Comparison of ENCODE assay signal across 15 cellular contexts in the genomic region with DNA sequence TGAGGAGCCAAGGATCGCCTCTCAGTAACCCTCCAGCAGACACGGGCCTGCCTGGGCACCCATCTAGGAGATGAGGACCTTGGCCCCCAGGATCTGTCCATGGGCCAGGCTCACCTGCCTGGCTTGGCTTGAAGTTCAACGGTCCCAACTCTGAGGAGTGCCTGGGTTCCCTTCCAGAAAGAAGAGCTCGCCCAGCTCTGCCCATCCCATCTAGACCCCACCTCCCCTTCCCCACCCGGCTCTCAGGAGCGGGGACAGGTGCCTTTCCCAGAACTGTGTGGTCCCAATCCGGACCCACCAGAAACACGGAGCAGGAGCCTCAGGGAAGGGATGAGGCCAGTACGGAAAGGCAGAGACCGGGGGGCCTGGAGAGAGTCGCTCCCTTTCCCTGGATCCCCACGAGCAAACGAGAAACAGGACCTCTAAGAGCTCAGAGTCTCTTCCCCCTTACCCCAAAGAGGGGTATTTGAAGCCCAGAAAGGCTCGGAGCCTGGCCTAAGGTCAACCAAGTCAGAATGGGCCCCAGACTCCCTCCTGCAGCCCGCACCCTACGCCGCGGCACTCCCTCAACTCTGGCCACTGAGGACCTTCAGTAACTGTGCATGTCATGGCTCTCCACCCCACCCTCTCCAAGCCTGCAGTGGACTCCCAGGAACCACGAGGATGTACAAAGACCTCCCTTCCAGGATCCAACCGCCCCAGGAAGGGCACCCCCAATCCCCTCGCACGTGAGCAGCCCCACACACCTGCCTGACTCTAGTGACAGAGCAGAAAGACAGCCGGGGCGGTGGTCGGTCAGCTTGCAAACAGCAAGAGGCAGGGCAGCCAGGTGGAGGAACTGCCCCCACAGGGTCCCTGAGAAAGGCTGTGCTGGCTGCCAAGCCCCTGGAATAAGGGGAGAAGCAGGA. TPM values are rescaled to one million over a fixed set of nuclear protein-coding genes. Genes with fewer than 3 reads are reported as not detected.
DNase-seq lines count a peak whose midpoint lies in the region; ATAC-seq, FAIRE-seq and TF ChIP-seq lines count a peak whose summit lies in the region.
"Had no signal": no experiment of that assay in that cellular context is flagged by ENCODE, and none has a peak within 500 bp of the region (broad histone marks: within the 10 kb centered on the region; RNA-seq: fewer than 3 reads in every experiment).

No MANE protein-coding gene starts in this region.

- H3K4me1 ChIP-seq in CD4-positive, CD25-positive, alpha-beta regulatory T cell (ENCODE audit: control insufficient read depth, insufficient read depth, low read length, poor library complexity, severe bottlenecking) = peaks cover 24% of the 10 kb centered on the region
- H3K4me1 ChIP-seq in Loucy (ENCODE audit: insufficient read depth, low read length, poor library complexity, severe bottlenecking) = peaks cover 27% of the 10 kb centered on the region
- peaks cover 10 to 71% (median 39%) of the 10 kb centered on the region in 12 donors for H3K4me1 ChIP-seq in heart left ventricle
- peaks cover 17 to 31% (median 17%) of the 10 kb centered on the region in 3 donors for H3K4me1 ChIP-seq in pancreas
- peaks cover 5% of the 10 kb centered on the region for H3K4me1 ChIP-seq in mesendoderm (ENCODE audit: control insufficient read depth, low read depth, low read length)

- H3K56ac ChIP-seq in mesendoderm (ENCODE audit: low read length) = no peak overlapping the region

- WGBS in heart left ventricle, 4 donors = 68 to 75% (median 70%) methylated on average over 19 to 25 of the region's 25 CpGs
- WGBS in pancreas, 2 donors = 85 to 90% methylated on average over 25 of the region's 25 CpGs
- WGBS in mesendoderm (ENCODE audit: extremely low coverage, insufficient coverage, low lambda C conversion rate) = no CpG with 5 or more reads among the region's 25 CpGs

- no peak for FAIRE-seq in pancreas (lab: Jason Lieb, UNC)

- H3K4me2 ChIP-seq in Loucy (ENCODE audit: low read depth, low read length, poor library complexity, severe bottlenecking) = peak overlapping the region; percentile 99
- no peak overlapping the region for H3K4me2 ChIP-seq in mesendoderm (ENCODE audit: low read length)

- H3K18ac ChIP-seq in mesendoderm (ENCODE audit: low read length) = no peak overlapping the region

- H2AK5ac ChIP-seq in mesendoderm (ENCODE audit: low read length) = no peak overlapping the region

- peaks cover 45% of the 10 kb centered on the region for H4K20me1 ChIP-seq in Loucy (ENCODE audit: insufficient read depth, low read length, poor library complexity, severe bottlenecking)

- no peak overlapping the region for H3K27ac ChIP-seq in CD4-positive, CD25-positive, alpha-beta regulatory T cell (ENCODE audit: insufficient read depth, low read length, poor library complexity, severe bottlenecking)
- H3K27ac ChIP-seq in heart left ventricle = peak overlapping the region in 10 of 12 donors; percentile 82 to 100 (median 89)
- no peak overlapping the region for H3K27ac ChIP-seq in pancreas
- no peak overlapping the region for H3K27ac ChIP-seq in mesendoderm (ENCODE audit: low read depth, low read length)

- TF ChIP-seq POLR2A in heart left ventricle (IDR thresholded peaks at IDR 0.05) = no peak

- no peak overlapping the region for H2BK15ac ChIP-seq in mesendoderm (replicated peaks; ENCODE audit: low read depth)

- peaks cover 0 to 2% (median 0%) of the 10 kb centered on the region in 7 donors for H3K9me3 Mint-ChIP-seq in CD4-positive, CD25-positive, alpha-beta regulatory T cell

- TF ChIP-seq CTCF in Loucy (conservative IDR thresholded peaks at IDR 0.05; ENCODE audit: low read length) (no peak), heart left ventricle (IDR thresholded peaks at IDR 0.05) (no peak), pancreas (IDR thresholded peaks at IDR 0.05) (no peak)

- no peak overlapping the region for H2BK5ac ChIP-seq in mesendoderm (ENCODE audit: low read length)

- H3K23ac ChIP-seq in mesendoderm (ENCODE audit: low read length) = no peak overlapping the region

- no peak overlapping the region for H2BK120ac ChIP-seq in mesendoderm (ENCODE audit: low read depth, low read length)

- H3K27me3 ChIP-seq in CD4-positive, CD25-positive, alpha-beta regulatory T cell (ENCODE audit: control insufficient read depth, insufficient read depth, low read length) = no peaks in the 10 kb centered on the region
- H3K27me3 ChIP-seq in Loucy (ENCODE audit: insufficient read depth, low read length, poor library complexity, severe bottlenecking) (no peaks in the 10 kb centered on the region), heart left ventricle (no peaks in the 10 kb centered on the region), pancreas (no peaks in the 10 kb centered on the region), mesendoderm (ENCODE audit: insufficient read depth, low read length, poor library complexity) (no peaks in the 10 kb centered on the region)
- H3K27me3 ChIP-seq: dorsolateral prefrontal cortex, upper lobe of left lung had no signal

- H3K79me1 ChIP-seq in mesendoderm (ENCODE audit: low read length) = peaks cover 13% of the 10 kb centered on the region

- no peak overlapping the region for H2AFZ ChIP-seq in Loucy (ENCODE audit: low read length)

- peaks cover 66% of the 10 kb centered on the region for H3K79me2 ChIP-seq in Loucy (ENCODE audit: insufficient read depth, low read length)
- H3K79me2 ChIP-seq in mesendoderm (ENCODE audit: control insufficient read depth, insufficient read depth, low read length) = peaks cover 52% of the 10 kb centered on the region

- H3K27ac Mint-ChIP-seq in CD4-positive, CD25-positive, alpha-beta regulatory T cell = peak overlapping the region; percentile 32 to 55 (median 52)
- H3K27ac Mint-ChIP-seq: activated CD8-positive, alpha-beta memory T cell treated with anti-CD3 and anti-CD28 coated beads, Interleukin-2, amount 10 ng/mL, durations not matched to agents 7 days and 5 days had no signal

- no peak overlapping the region for H3K4ac ChIP-seq in mesendoderm (ENCODE audit: low read depth, low read length)

- intact Hi-C loops in heart left ventricle (cut with DNase I) (loop anchor here in 1 of 10 donors (10.0 kb wide), 1 partner anchor 311 kb away; no protein-coding TSS in a partner anchor), pancreas (cut with DNase I) (no loop called here)

- no peak overlapping the region for H3K4me3 ChIP-seq in CD4-positive, CD25-positive, alpha-beta regulatory T cell (ENCODE audit: low read depth, low read length)
- H3K4me3 ChIP-seq in Loucy (ENCODE audit: low read length, poor library complexity, severe bottlenecking) = no peak overlapping the region
- H3K4me3 ChIP-seq in heart left ventricle = peak overlapping the region in 11 of 12 donors; percentile 12 to 98 (median 57)
- H3K4me3 ChIP-seq in pancreas = no peak overlapping the region
- no peak overlapping the region for H3K4me3 ChIP-seq in mesendoderm (ENCODE audit: low read length)
- H3K4me3 ChIP-seq: upper lobe of left lung had no signal

- no peaks in the 10 kb centered on the region for H3K27me3 Mint-ChIP-seq in CD4-positive, CD25-positive, alpha-beta regulatory T cell
- H3K27me3 Mint-ChIP-seq: activated CD8-positive, alpha-beta memory T cell treated with anti-CD3 and anti-CD28 coated beads, Interleukin-2, amount 10 ng/mL, durations not matched to agents 7 days and 5 days had no signal

- no peak for ATAC-seq in CD4-positive, CD25-positive, alpha-beta regulatory T cell (ENCODE audit: low read depth in 2 of 2)
- ATAC-seq in heart left ventricle (no peak), pancreas (no peak), HG02642 (IDR thresholded peaks at IDR 0.05; ENCODE audit: poor library complexity, unreplicated experiment) (no peak), HG03460 (IDR thresholded peaks at IDR 0.05; ENCODE audit: unreplicated experiment) (no peak)
- ATAC-seq: activated CD8-positive, alpha-beta memory T cell treated with anti-CD3 and anti-CD28 coated beads, Interleukin-2, amount 10 ng/mL, durations not matched to agents 7 days and 5 days had no signal

- peaks cover 10 to 40% (median 21%) of the 10 kb centered on the region in 4 donors for H3K4me1 Mint-ChIP-seq in CD4-positive, CD25-positive, alpha-beta regulatory T cell

- peak overlapping the region in 1 of 4 donors; percentile 68 for H3K4me3 Mint-ChIP-seq in CD4-positive, CD25-positive, alpha-beta regulatory T cell
- H3K4me3 Mint-ChIP-seq: activated CD8-positive, alpha-beta memory T cell treated with anti-CD3 and anti-CD28 coated beads, Interleukin-2, amount 10 ng/mL, durations not matched to agents 7 days and 5 days had no signal

- H3K9ac ChIP-seq in Loucy (ENCODE audit: low read depth, low read length, poor library complexity, severe bottlenecking) = no peak overlapping the region
- no peak overlapping the region for H3K9ac ChIP-seq in mesendoderm (ENCODE audit: low read length)

- H3K36me3 ChIP-seq in CD4-positive, CD25-positive, alpha-beta regulatory T cell (ENCODE audit: control insufficient read depth, insufficient read depth, low read length) = peaks cover 5% of the 10 kb centered on the region
- H3K36me3 ChIP-seq in Loucy (ENCODE audit: insufficient read depth, low read length) (peaks cover 21% of the 10 kb centered on the region; the same call in 1 of the 2 replicates), heart left ventricle (peaks cover 0 to 34% (median 30%) of the 10 kb centered on the region in 9 donors), pancreas (peaks cover 0 to 32% (median 22%) of the 10 kb centered on the region in 3 donors), mesendoderm (ENCODE audit: control insufficient read depth, insufficient read depth, low read length) (no peaks in the 10 kb centered on the region)

- H3K9me2 ChIP-seq in Loucy (replicated peaks; ENCODE audit: low read depth, low read length) = no peaks in the 10 kb centered on the region

- H4K5ac ChIP-seq in mesendoderm (ENCODE audit: low read length) = no peak overlapping the region

- no peaks in the 10 kb centered on the region for H3F3A ChIP-seq in Loucy (ENCODE audit: low read depth)

- no peaks in the 10 kb centered on the region for H3K36me3 Mint-ChIP-seq in CD4-positive, CD25-positive, alpha-beta regulatory T cell

- no peak for DNase-seq in CD4-positive, CD25-positive, alpha-beta regulatory T cell
- DNase-seq in heart left ventricle = peak in 2 of 5 donors; percentile 30 to 65
- DNase-seq in pancreas = peak in 5 of 6 donors; percentile 11 to 66 (median 36)
- no peak for DNase-seq in OCI-M2 (lab: John Stamatoyannopoulos, UW; ENCODE audit: unreplicated experiment)
- no peak for DNase-seq in mesendoderm
- DNase-seq: activated CD8-positive, alpha-beta memory T cell treated with anti-CD3 and anti-CD28 coated beads, Interleukin-2, amount 10 ng/mL, durations not matched to agents 7 days and 5 days; MV-4-11 had no signal

- H3K9me3 ChIP-seq in CD4-positive, CD25-positive, alpha-beta regulatory T cell (ENCODE audit: control insufficient read depth in 2 of 2, low read length in 2 of 2) = no peaks in the 10 kb centered on the region
- H3K9me3 ChIP-seq in Loucy (ENCODE audit: insufficient read depth, low read depth, low read length) (no peaks in the 10 kb centered on the region), heart left ventricle (no peaks in the 10 kb centered on the region), pancreas (no peaks in the 10 kb centered on the region)
- H3K9me3 ChIP-seq: upper lobe of left lung had no signal

- no peak overlapping the region for H4K8ac ChIP-seq in mesendoderm (ENCODE audit: low read depth, low read length)

RNA-seq across cellular contexts. Expression of gene CLUH, which starts 5.4 kb away (rescaled TPM):
- 43.1 TPM for total RNA-seq in CD4-positive, CD25-positive, alpha-beta regulatory T cell
- 1 to 10 TPM; 3.4 to 6.2 (median 4.3) TPM for polyA plus RNA-seq in CD4-positive, CD25-positive, alpha-beta regulatory T cell
- total RNA-seq in heart left ventricle = 100 to 1,000 TPM; 104 to 298 (median 157) TPM
- 100 to 1,000 TPM in 1 of 2 donors, 10 to 100 TPM in 1; 89.5 to 123 TPM for polyA plus RNA-seq in heart left ventricle
- 10 to 100 TPM; 47.7 to 85.5 (median 62.3) TPM for total RNA-seq in pancreas
- 100 to 1,000 TPM in 1 of 2 donors, 10 to 100 TPM in 1; 66.8 to 201 TPM for polyA plus RNA-seq in pancreas
- 51.3 TPM for polyA plus RNA-seq in mesendoderm (2013, experiment 1 of 2)
- 49.9 TPM for polyA plus RNA-seq in mesendoderm (2013, experiment 2 of 2)

RNA-seq across cellular contexts. Expression of gene CCDC92B, which starts 43.3 kb away (rescaled TPM):
- 0.12 TPM for total RNA-seq in CD4-positive, CD25-positive, alpha-beta regulatory T cell
- polyA plus RNA-seq in CD4-positive, CD25-positive, alpha-beta regulatory T cell = not detected
- total RNA-seq in heart left ventricle (under 1 TPM in 6 of 9 donors, not detected in 3; 0.08 to 0.44 (median 0.18) TPM), pancreas (under 1 TPM; 0.19 to 0.76 (median 0.54) TPM)
- polyA plus RNA-seq in heart left ventricle (under 1 TPM; 0.03 to 0.27 TPM), pancreas (1 to 10 TPM; 1.6 to 4.6 TPM)
- polyA plus RNA-seq in mesendoderm (2013, experiment 1 of 2) = 2.4 TPM
- polyA plus RNA-seq in mesendoderm (2013, experiment 2 of 2) = 2.2 TPM
- total RNA-seq: Daoy, fibroblast of lung, pulmonary artery endothelial cell had no signal
- polyA plus RNA-seq: fibroblast of lung had no signal

Comparison
In these comparisons a context has a peak if more than half of its experiments do, and no peak if none do; other contexts are left out.
1. DNase-seq: peak in pancreas (5 of 6); none in CD4-positive, CD25-positive, alpha-beta regulatory T cell (0 of 3), OCI-M2 (single experiment) and mesendoderm (single experiment).
2. H3K27ac ChIP-seq: peak in heart left ventricle (10 of 12); none in CD4-positive, CD25-positive, alpha-beta regulatory T cell (single experiment), pancreas (0 of 4) and mesendoderm (single experiment).
3. H3K4me3 ChIP-seq: peak in heart left ventricle (11 of 12); none in CD4-positive, CD25-positive, alpha-beta regulatory T cell (single experiment), Loucy (single experiment), pancreas (0 of 4) and mesendoderm (single experiment).